In genomic region chr2:225122582-225123486, GRCh38 we compare ENCODE assay signal across 8 cellular contexts.
A peak's percentile ranks its signal among the peaks of the same experiment; 100 is the strongest.
DNase-seq lines count a peak whose midpoint lies in the region; ATAC-seq and TF ChIP-seq lines count a peak whose summit lies in the region.

No MANE protein-coding gene starts in this region.

- DNase-seq in DMS53 (lab: John Stamatoyannopoulos, UW) (peak; percentile 48), DMS53 treated with DMSO at 0.1 percent for 48 hours (lab: John Stamatoyannopoulos, UW; ENCODE audit: unreplicated experiment) (no peak), HuH-7 (ENCODE audit: low spot score) (peak; percentile 5), hepatic stellate cell (ENCODE audit: low spot score) (peak; percentile 3), thoracic aorta (ENCODE audit: low spot score) (no peak)

- no peak overlapping the region for H3K27ac ChIP-seq in thoracic aorta

- TF ChIP-seq CTCF in WI38 (IDR thresholded peaks at IDR 0.05; ENCODE audit: low read depth, low read length): peak; percentile 36; the same call in 1 of the 2 replicates
- peak; percentile 36 for TF ChIP-seq CTCF in thoracic aorta (IDR thresholded peaks at IDR 0.05)

- H3K4me3 ChIP-seq in WI38 (ENCODE audit: low read depth, low read length) (no peak overlapping the region), thoracic aorta (no peak overlapping the region)

- H3K27me3 ChIP-seq in thoracic aorta (replicated peaks; ENCODE audit: insufficient read depth): no peaks in the 10 kb centered on the region

- no peaks in the 10 kb centered on the region for H3K36me3 ChIP-seq in thoracic aorta

- H3K4me1 ChIP-seq in thoracic aorta (ENCODE audit: control insufficient read depth in 1 of 2, low read depth in 2 of 2): peaks cover 0 to 3% of the 10 kb centered on the region in 2 donors

- no peak for ATAC-seq in thoracic aorta (ENCODE audit: insufficient number of reproducible peaks, low FRiP score, low read depth)
- no peak for ATAC-seq in GM21423 (IDR thresholded peaks at IDR 0.05; ENCODE audit: unreplicated experiment)
- no peak for ATAC-seq in HG03571 (IDR thresholded peaks at IDR 0.05; ENCODE audit: unreplicated experiment)

- H3K9me3 ChIP-seq in thoracic aorta: no peaks in the 10 kb centered on the region

Comparison
In these comparisons a context has a peak if more than half of its experiments do, and no peak if none do; other contexts are left out.
1. DNase-seq: peak in DMS53 (single experiment), HuH-7 (single experiment) and hepatic stellate cell (single experiment); none in DMS53 treated with DMSO at 0.1 percent for 48 hours (single experiment) and thoracic aorta (single experiment).